Comparison of ENCODE assay signal across 19 cellular contexts in genomic region chr3:191686626-191687025, GRCh38.
DNase-seq lines count a peak whose midpoint lies in the region; FAIRE-seq and TF ChIP-seq lines count a peak whose summit lies in the region.
"Had no signal": no experiment of that assay in that cellular context is flagged by ENCODE, and none has a peak within 500 bp of the region (broad histone marks: within the 10 kb centered on the region; RNA-seq: fewer than 3 reads in every experiment).

No MANE protein-coding gene starts in this region.

- peak overlapping the region; percentile 83; the same call in 1 of the 2 replicates for H2BK20ac ChIP-seq in H1 (ENCODE audit: low read length)

- H3K9ac ChIP-seq in H1 (replicated peaks in 1 of 4; ENCODE audit: extremely low read depth in 1 of 4, low read depth in 3 of 4, low read length in 3 of 4) = no peak overlapping the region
- no peak overlapping the region for H3K9ac ChIP-seq in kidney (ENCODE audit: low read length in 2 of 2)
- H3K9ac ChIP-seq: GM23248 had no signal

- no peak for TF ChIP-seq CTCF in D721Med (IDR thresholded peaks at IDR 0.05; ENCODE audit: insufficient read depth, missing control alignments)
- TF ChIP-seq CTCF in H1 (IDR thresholded peaks at IDR 0.05; ENCODE audit: control extremely low read depth in 1 of 3, insufficient read depth in 1 of 3, low read depth in 1 of 3, low read length in 3 of 3) = no peak
- TF ChIP-seq CTCF in vagina (IDR thresholded peaks at IDR 0.05) = no peak
- TF ChIP-seq CTCF in kidney (IDR thresholded peaks at IDR 0.05; ENCODE audit: borderline replicate concordance, extremely low read depth, insufficient read depth) = no peak

- TF ChIP-seq POLR2A in H54 (IDR thresholded peaks at IDR 0.05; ENCODE audit: low read depth, low read length) (no peak), H1 (IDR thresholded peaks at IDR 0.05; ENCODE audit: control extremely low read depth in 1 of 2, low read depth in 2 of 2, low read length in 2 of 2) (no peak), vagina (IDR thresholded peaks at IDR 0.05) (no peak)

- H3K36me3 ChIP-seq in H1 (ENCODE audit: control insufficient read depth in 2 of 4, insufficient read depth in 4 of 4, low read length in 3 of 4) (no peaks in the 10 kb centered on the region), vagina (no peaks in the 10 kb centered on the region), kidney (ENCODE audit: control insufficient read depth in 1 of 2, insufficient read depth in 2 of 2, low read length in 2 of 2) (no peaks in the 10 kb centered on the region)
- H3K36me3 ChIP-seq: BE2C had no signal

- CTCF ChIA-PET in H1 (lab: Charles Lee; ENCODE audit: partially characterized antibody) = no interaction called here

- no peak overlapping the region for H3K56ac ChIP-seq in H1 (replicated peaks; ENCODE audit: insufficient read length, low read depth, low read length)

- H3K4me2 ChIP-seq in H1 (ENCODE audit: insufficient read depth in 1 of 2, low read depth in 2 of 2, low read length in 2 of 2) = no peak overlapping the region
- H3K4me2 ChIP-seq: A549 had no signal

- DNase-seq in D721Med (ENCODE audit: insufficient read length, low spot score) (no peak), H54 (ENCODE audit: insufficient read length, low spot score) (no peak), H1 (ENCODE audit: low read depth in 1 of 2, low spot score in 2 of 2) (no peak), skeletal muscle cell (ENCODE audit: low read depth) (peak; percentile 2), dermis blood vessel endothelial cell (no peak), vagina (ENCODE audit: extremely low spot score in 2 of 2) (no peak), kidney (no peak)
- DNase-seq: BE2C; CD4-positive, alpha-beta memory T cell; DMS153; DMS79 treated with DMSO at 0.1 percent for 48 hours; EL; GM23248; H9; HFFc6 had no signal

- no peak for TF ChIP-seq EP300 in H1 (IDR thresholded peaks at IDR 0.05; ENCODE audit: borderline replicate concordance in 1 of 2, low read depth in 2 of 2, low read length in 2 of 2)

- H3K14ac ChIP-seq in H1 (ENCODE audit: insufficient read length) = no peak overlapping the region

- H2BK5ac ChIP-seq in H1 (ENCODE audit: low read depth, low read length) = peak overlapping the region; percentile 60; the same call in 1 of the 2 replicates

- no peak overlapping the region for H2AK5ac ChIP-seq in H1 (ENCODE audit: low read depth, low read length)

- FAIRE-seq in D721Med (lab: Jason Lieb, UNC) = peak; percentile 41
- peak; percentile 20 for FAIRE-seq in H54 (lab: Jason Lieb, UNC)
- FAIRE-seq in H1 (lab: Jason Lieb, UNC) = no peak
- no peak for FAIRE-seq in kidney (lab: Jason Lieb, UNC)
- FAIRE-seq: A549, G401.6, GM12891 had no signal

- H3K27ac ChIP-seq in H1 (ENCODE audit: low read depth, low read length) (no peak overlapping the region), vagina (no peak overlapping the region), kidney (ENCODE audit: low read depth in 2 of 2, low read length in 2 of 2) (no peak overlapping the region)
- H3K27ac ChIP-seq: A549, C4-2B, GM23248 had no signal

- peak overlapping the region; percentile 42 for H4K91ac ChIP-seq in H1 (replicated peaks; ENCODE audit: insufficient read length, low read length)

- intact Hi-C loops in vagina (cut with DNase I) = no loop called here
- intact Hi-C loops in kidney (cut with DNase I) = no loop called here

- H2BK12ac ChIP-seq in H1 (ENCODE audit: low read depth, low read length) = peak overlapping the region; percentile 44; the same call in 1 of the 2 replicates

- H3K23ac ChIP-seq in H1 (ENCODE audit: insufficient read length) = no peak overlapping the region

- H4K5ac ChIP-seq in H1 (ENCODE audit: insufficient read length, low read depth, low read length) = no peak overlapping the region

- TF ChIP-seq RAD21 in H1 (IDR thresholded peaks at IDR 0.05 in 1 of 2, conservative IDR thresholded peaks at IDR 0.05 in 1 of 2; ENCODE audit: low read depth in 2 of 2, low read length in 2 of 2) = no peak

- 0 out of 2 replicates have a peak overlapping the region, but pooled peaks have one; percentile 31 for H2BK15ac ChIP-seq in H1 (ENCODE audit: low read length)

- H3K4me3 ChIP-seq in H1 (ENCODE audit: extremely low read depth in 1 of 4, insufficient read depth in 2 of 4, low read depth in 3 of 4, low read length in 4 of 4) (no peak overlapping the region), skeletal muscle cell (ENCODE audit: low read depth, low read length) (no peak overlapping the region), vagina (no peak overlapping the region), kidney (ENCODE audit: low read length in 2 of 2) (no peak overlapping the region)
- H3K4me3 ChIP-seq: A549, GM23248 had no signal

- H3K9me3 ChIP-seq in H1 (ENCODE audit: insufficient read depth in 2 of 2, low read depth in 1 of 2, low read length in 1 of 2) = no peaks in the 10 kb centered on the region
- H3K9me3 ChIP-seq in vagina = no peaks in the 10 kb centered on the region
- no peaks in the 10 kb centered on the region for H3K9me3 ChIP-seq in kidney (ENCODE audit: control insufficient read depth in 1 of 2, low read length in 2 of 2)
- H3K9me3 ChIP-seq: A549, BE2C had no signal

- no peaks in the 10 kb centered on the region for H3K79me2 ChIP-seq in H1 (ENCODE audit: control insufficient read depth in 1 of 2, insufficient read depth in 2 of 2, low read length in 2 of 2)

- no peaks in the 10 kb centered on the region for H3K79me1 ChIP-seq in H1 (ENCODE audit: low read depth, low read length)

- H3K4me1 ChIP-seq in H1 (replicated peaks in 1 of 4; ENCODE audit: control insufficient read depth in 3 of 4, insufficient read depth in 4 of 4, low read length in 3 of 4) (peaks cover 0 to 9% (median 3%) of the 10 kb centered on the region in 4 experiments; a peak in 2 of 7 replicates), vagina (no peaks in the 10 kb centered on the region), kidney (ENCODE audit: control insufficient read depth in 1 of 2, insufficient read depth in 1 of 2, low read depth in 1 of 2, low read length in 2 of 2) (no peaks in the 10 kb centered on the region)
- H3K4me1 ChIP-seq: A549, BE2C had no signal

- POLR2A ChIA-PET in H1 (lab: Charles Lee; ENCODE audit: partially characterized antibody) = no interaction called here

- no peaks in the 10 kb centered on the region for H4K20me1 ChIP-seq in H1 (replicated peaks in 1 of 2; ENCODE audit: control insufficient read depth in 1 of 2, insufficient read depth in 2 of 2, low read length in 2 of 2)

- no peaks in the 10 kb centered on the region for H3K23me2 ChIP-seq in H1 (ENCODE audit: low read depth, low read length)

- 0 out of 2 replicates have a peak overlapping the region, but pooled peaks have one; percentile 66 for H2AFZ ChIP-seq in H1 (ENCODE audit: low read length)
- H2AFZ ChIP-seq: GM23248 had no signal

- H3K27me3 ChIP-seq in H1 (replicated peaks in 1 of 4; ENCODE audit: control insufficient read depth in 3 of 4, extremely low read depth in 1 of 4, insufficient read depth in 3 of 4, low read length in 3 of 4) (no peaks in the 10 kb centered on the region), vagina (no peaks in the 10 kb centered on the region)
- H3K27me3 ChIP-seq: BE2C had no signal

- 0 out of 2 replicates have a peak overlapping the region, but pooled peaks have one; percentile 36 for H3K18ac ChIP-seq in H1 (ENCODE audit: extremely low read depth, low read length)

- H2BK120ac ChIP-seq in H1 (replicated peaks; ENCODE audit: low read depth, low read length) = peak overlapping the region; percentile 93

- H3K4ac ChIP-seq in H1 (replicated peaks; ENCODE audit: insufficient read length, low read depth, low read length) = peak overlapping the region; percentile 44

- H4K8ac ChIP-seq in H1 (ENCODE audit: extremely low read depth, insufficient read depth, low read length) = no peak overlapping the region

TF ChIP-seq in H1, 55 proteins besides CTCF, POLR2A, EP300 and RAD21:
- TF ChIP-seq ZNF274 (IDR thresholded peaks at IDR 0.05; ENCODE audit: borderline replicate concordance, extremely low read depth, low read length) (no peak), RFX5 (IDR thresholded peaks at IDR 0.05; ENCODE audit: borderline replicate concordance, low read depth, low read length) (no peak), RBBP5 (IDR thresholded peaks at IDR 0.05; ENCODE audit: borderline replicate concordance, low read depth, low read length) (no peak)
TF ChIP-seq in H1: peak in this region for 0.
